In the genomic region with DNA sequence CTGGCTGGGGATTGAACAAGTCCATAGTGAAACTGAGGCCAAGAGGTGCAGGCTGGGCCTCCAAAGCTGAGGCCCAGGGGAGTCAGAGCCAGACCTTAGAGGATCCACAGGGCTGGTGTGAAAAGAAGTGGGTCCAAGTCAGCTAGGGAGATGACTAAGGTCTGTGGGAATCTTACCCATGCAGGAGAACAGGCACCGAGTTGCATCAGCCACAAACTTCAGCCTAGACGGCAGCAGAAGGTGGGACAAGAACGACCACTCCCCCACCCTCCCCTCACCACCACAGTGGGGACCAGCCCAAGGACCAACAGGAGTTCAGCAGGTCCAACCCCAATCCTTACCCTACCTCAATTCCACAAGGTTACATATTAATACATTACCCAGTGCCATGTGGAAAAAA, we compare ENCODE assay signal across 1 cellular context.
TF ChIP-seq lines count a peak whose summit lies in the region.

No MANE protein-coding gene starts in this region.

TF ChIP-seq in H1, 55 proteins besides CTCF, POLR2A, EP300 and RAD21:
- TF ChIP-seq TAF1 (IDR thresholded peaks at IDR 0.05; ENCODE audit: low read depth, low read length) (no peak), RFX5 (IDR thresholded peaks at IDR 0.05; ENCODE audit: borderline replicate concordance, low read depth, low read length) (no peak), NRF1 (IDR thresholded peaks at IDR 0.05; ENCODE audit: low read depth, low read length) (no peak), CREB1 (IDR thresholded peaks at IDR 0.05) (no peak), MAFK (IDR thresholded peaks at IDR 0.05; ENCODE audit: low read depth, low read length) (no peak), USF2 (IDR thresholded peaks at IDR 0.05; ENCODE audit: low read length) (no peak), KDM4A (IDR thresholded peaks at IDR 0.05; ENCODE audit: low read depth, low read length, severe bottlenecking) (no peak), KDM1A (IDR thresholded peaks at IDR 0.05; ENCODE audit: borderline replicate concordance, low read length) (no peak), RXRA (IDR thresholded peaks at IDR 0.05; ENCODE audit: insufficient read depth, low read depth, low read length) (no peak), SAP30 (IDR thresholded peaks at IDR 0.05; ENCODE audit: insufficient read depth, insufficient replicate concordance, low read length) (no peak), CTBP2 (IDR thresholded peaks at IDR 0.05; ENCODE audit: borderline replicate concordance, insufficient read depth, insufficient read length, low read length) (no peak)
- TF ChIP-seq, protein P1, sequence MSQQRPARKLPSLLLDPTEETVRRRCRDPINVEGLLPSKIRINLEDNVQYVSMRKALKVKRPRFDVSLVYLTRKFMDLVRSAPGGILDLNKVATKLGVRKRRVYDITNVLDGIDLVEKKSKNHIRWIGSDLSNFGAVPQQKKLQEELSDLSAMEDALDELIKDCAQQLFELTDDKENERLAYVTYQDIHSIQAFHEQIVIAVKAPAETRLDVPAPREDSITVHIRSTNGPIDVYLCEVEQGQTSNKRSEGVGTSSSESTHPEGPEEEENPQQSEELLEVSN (IDR thresholded peaks at IDR 0.05): no peak
